Comparison of ENCODE assay signal across 9 cellular contexts in the genomic region with DNA sequence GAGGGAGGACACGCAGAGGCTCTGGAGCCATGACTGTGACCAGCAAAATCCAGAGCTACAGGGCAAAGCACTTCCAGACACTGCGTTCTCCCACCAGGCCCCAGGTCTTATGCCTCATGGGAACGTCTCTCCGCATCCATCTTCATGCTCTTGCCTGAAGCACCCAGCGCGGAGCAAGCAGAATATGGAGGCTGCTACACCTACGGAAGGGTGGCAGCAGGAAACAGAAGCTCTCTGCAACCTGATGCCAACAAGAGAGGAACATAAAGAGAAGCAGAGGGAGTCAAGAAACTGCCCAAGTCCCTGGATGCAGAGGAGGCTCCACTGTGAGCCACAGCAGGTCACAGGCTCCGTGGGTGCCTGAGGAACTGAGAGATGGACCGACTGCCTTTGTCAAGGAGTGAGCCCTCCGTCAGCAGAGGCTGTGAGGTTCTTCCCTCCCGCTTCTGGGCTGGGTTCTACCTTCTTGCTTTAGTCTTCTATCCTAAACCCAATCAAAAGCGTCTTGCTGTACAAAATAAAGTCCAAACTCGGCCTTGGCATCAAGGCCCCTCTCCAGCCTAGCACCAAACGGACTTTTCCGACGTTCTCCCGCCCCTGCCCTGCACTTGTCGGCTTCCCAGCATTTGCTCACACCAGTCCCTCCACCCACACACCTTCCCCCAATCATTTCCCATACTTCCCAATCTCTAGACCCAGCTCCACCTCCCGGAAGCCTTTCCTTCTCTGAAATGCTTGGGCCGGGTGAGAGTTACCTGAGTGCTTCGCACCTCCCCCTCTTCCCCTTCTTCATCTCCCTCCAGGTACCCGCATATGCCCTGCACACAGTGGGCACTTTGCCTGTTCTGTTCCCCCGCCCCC. TPM values are rescaled to one million over a fixed set of nuclear protein-coding genes. Genes with fewer than 3 reads are reported as not detected.
DNase-seq lines count a peak whose midpoint lies in the region; ATAC-seq and TF ChIP-seq lines count a peak whose summit lies in the region.
"Had no signal": no experiment of that assay in that cellular context is flagged by ENCODE, and none has a peak within 500 bp of the region (broad histone marks: within the 10 kb centered on the region; RNA-seq: fewer than 3 reads in every experiment).

No MANE protein-coding gene starts in this region.

- H3K4me2 ChIP-seq in Loucy (ENCODE audit: low read depth, low read length, poor library complexity, severe bottlenecking), result peak overlapping the region; percentile 97
- H3K4me2 ChIP-seq: BLaER1 treated with 17β-estradiol and CSF1 and Interleukin-3, amounts not matched to agents 10 nM and 100 nM had no signal

- ATAC-seq in GM19023 (IDR thresholded peaks at IDR 0.05; ENCODE audit: unreplicated experiment), result no peak

- peaks cover 55% of the 10 kb centered on the region for H4K20me1 ChIP-seq in Loucy (ENCODE audit: insufficient read depth, low read length, poor library complexity, severe bottlenecking)
- H4K20me1 ChIP-seq: BLaER1 treated with 17β-estradiol and CSF1 and Interleukin-3, amounts not matched to agents 10 nM and 100 nM had no signal

- peak overlapping the region; percentile 97 for H3K9ac ChIP-seq in Loucy (ENCODE audit: low read depth, low read length, poor library complexity, severe bottlenecking)
- H3K9ac ChIP-seq: BLaER1 treated with 17β-estradiol and CSF1 and Interleukin-3, amounts not matched to agents 10 nM and 100 nM had no signal

- H3K4me3 ChIP-seq in Loucy (ENCODE audit: low read length, poor library complexity, severe bottlenecking) (peak overlapping the region; percentile 99), right atrium auricular region (peak overlapping the region; percentile 61 to 79)
- H3K4me3 ChIP-seq: BLaER1 treated with 17β-estradiol and CSF1 and Interleukin-3, amounts not matched to agents 10 nM and 100 nM had no signal

- peaks cover 71% of the 10 kb centered on the region for H3K79me2 ChIP-seq in Loucy (ENCODE audit: insufficient read depth, low read length)

- DNase-seq in NCI-H2081 (lab: John Stamatoyannopoulos, UW) (peak; percentile 34 to 68), NCI-H2081 treated with DMSO at 0.1 percent for 48 hours (lab: John Stamatoyannopoulos, UW) (no peak), right atrium auricular region (ENCODE audit: low spot score) (no peak), retina (peak; percentile 49), GDM1 (lab: John Stamatoyannopoulos, UW) (no peak)
- peak; percentile 27 to 33 for DNase-seq in activated T-cell treated with anti-CD3 and anti-CD28 coated beads, Interleukin-2, amount 50 U/mL, for 48 hours

- peaks cover 51% of the 10 kb centered on the region for H3K4me1 ChIP-seq in Loucy (ENCODE audit: insufficient read depth, low read length, poor library complexity, severe bottlenecking)
- peaks cover 0 to 15% of the 10 kb centered on the region in 2 donors for H3K4me1 ChIP-seq in right atrium auricular region

- H3K27me3 ChIP-seq in Loucy (ENCODE audit: insufficient read depth, low read length, poor library complexity, severe bottlenecking) (no peaks in the 10 kb centered on the region), right atrium auricular region (no peaks in the 10 kb centered on the region)
- H3K27me3 ChIP-seq: BLaER1 treated with 17β-estradiol and CSF1 and Interleukin-3, amounts not matched to agents 10 nM and 100 nM had no signal

- TF ChIP-seq CTCF in Loucy (conservative IDR thresholded peaks at IDR 0.05; ENCODE audit: low read length) (no peak), right atrium auricular region (IDR thresholded peaks at IDR 0.05) (no peak)

- peak overlapping the region; percentile 83 for H2AFZ ChIP-seq in Loucy (ENCODE audit: low read length)

- peak overlapping the region in 1 of 2 donors; percentile 50 for H3K27ac ChIP-seq in right atrium auricular region
- H3K27ac ChIP-seq: BLaER1 treated with 17β-estradiol and CSF1 and Interleukin-3, amounts not matched to agents 10 nM and 100 nM had no signal

- no peaks in the 10 kb centered on the region for H3K9me2 ChIP-seq in Loucy (replicated peaks; ENCODE audit: low read depth, low read length)

- H3K36me3 ChIP-seq in Loucy (ENCODE audit: insufficient read depth, low read length) (peaks cover 23% of the 10 kb centered on the region; the same call in 1 of the 2 replicates), right atrium auricular region (no peaks in the 10 kb centered on the region)
- H3K36me3 ChIP-seq: BLaER1 treated with 17β-estradiol and CSF1 and Interleukin-3, amounts not matched to agents 10 nM and 100 nM had no signal

- no peaks in the 10 kb centered on the region for H3F3A ChIP-seq in Loucy (ENCODE audit: low read depth)

- peaks cover 4% of the 10 kb centered on the region; the same call in 1 of the 2 replicates for H3K9me3 ChIP-seq in Loucy (ENCODE audit: insufficient read depth, low read depth, low read length)
- no peaks in the 10 kb centered on the region for H3K9me3 ChIP-seq in right atrium auricular region

RNA-seq across cellular contexts. Expression of a gene that starts 0.9 kb away (rescaled TPM):
- total RNA-seq in right atrium auricular region, result 10 to 100 TPM; 13.4 to 20.4 TPM

Comparison
In these comparisons a context has a peak if more than half of its experiments do, and no peak if none do; other contexts are left out.
1. DNase-seq: peak in NCI-H2081 (2 of 2), activated T-cell treated with anti-CD3 and anti-CD28 coated beads, Interleukin-2, amount 50 U/mL, for 48 hours (2 of 2) and retina (single experiment); none in NCI-H2081 treated with DMSO at 0.1 percent for 48 hours (single experiment), right atrium auricular region (single experiment) and GDM1 (single experiment).